ENCODE assay signal across 37 cellular contexts in the genomic region with DNA sequence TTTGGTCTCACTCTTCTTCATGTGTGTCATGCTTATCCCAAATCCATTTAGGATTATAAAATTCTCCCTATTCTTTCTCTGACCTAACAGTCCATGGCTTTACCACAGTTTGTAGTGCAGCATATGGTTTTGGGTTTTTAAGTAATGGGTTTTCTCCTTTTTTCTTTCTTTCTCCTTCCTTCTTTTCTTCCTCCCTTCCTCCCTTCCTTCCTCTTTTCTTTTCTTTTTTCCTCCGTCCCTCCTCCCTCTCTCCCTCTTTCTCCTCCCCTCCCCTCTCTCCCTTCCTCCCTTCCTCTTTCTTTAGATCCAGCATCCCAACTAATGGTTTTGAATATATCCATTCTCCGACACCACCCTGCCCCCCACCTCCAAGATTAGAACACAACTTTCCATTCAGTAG.
"Had no signal": no experiment of that assay in that cellular context is flagged by ENCODE, and none has a peak within 500 bp of the region (broad histone marks: within the 10 kb centered on the region; RNA-seq: fewer than 3 reads in every experiment).

No MANE protein-coding gene starts in this region.

- H3K27ac Mint-ChIP-seq: activated CD4-positive, alpha-beta memory T cell treated with anti-CD3 and anti-CD28 coated beads, Interleukin-2, amount 10 ng/mL, durations not matched to agents 7 days and 5 days; activated CD4-positive, alpha-beta T cell treated with anti-CD3 and anti-CD28 coated beads for 36 hours; activated CD4-positive, alpha-beta T cell treated with anti-CD3 and anti-CD28 coated beads, Interleukin-2, amount 10 ng/mL, durations not matched to agents 7 days and 5 days; activated CD8-positive, alpha-beta memory T cell treated with anti-CD3 and anti-CD28 coated beads, Interleukin-2, amount 10 ng/mL, durations not matched to agents 7 days and 5 days; activated CD8-positive, alpha-beta T cell treated with anti-CD3 and anti-CD28 coated beads, Interleukin-2, amount 10 ng/mL, durations not matched to agents 7 days and 5 days; activated naive CD4-positive, alpha-beta T cell treated with anti-CD3 and anti-CD28 coated beads for 36 hours; activated naive CD8-positive, alpha-beta T cell treated with anti-CD3 and anti-CD28 coated beads for 36 hours; activated T-cell treated with anti-CD3 and anti-CD28 coated beads, Interleukin-2, amount 50 U/mL, for 72 hours; activated T-helper 1 cell treated with anti-CD3 and anti-CD28 coated beads, Interleukin-12 subunit alpha, Interleukin-12 subunit beta, Interleukin-2, Interleukin-4 antibody, amounts not matched to agents 30 ng/mL and 10 ng/mL and 1 ng/mL, durations not matched to agents 14 hours and 24 hours and 36 hours; activated T-helper 17 cell treated with anti-CD3 and anti-CD28 coated beads, Interleukin-2, amount 50 U/mL, for 72 hours; T-helper 1 cell treated with Interleukin-12 subunit alpha and Interleukin-12 subunit beta and Interleukin-4 antibody, amounts not matched to agents 30 μg/mL and 1 μg/mL, for 36 hours; T-helper 2 cell treated with Interferon-gamma antibody and Interleukin-4, amounts not matched to agents 5 μg/mL and 100 μg/mL, for 36 hours had no signal

- H3K4me1 ChIP-seq: breast epithelium had no signal

- H3K27me3 Mint-ChIP-seq: activated CD4-positive, alpha-beta memory T cell treated with anti-CD3 and anti-CD28 coated beads, Interleukin-2, amount 10 ng/mL, durations not matched to agents 7 days and 5 days; activated CD4-positive, alpha-beta T cell treated with anti-CD3 and anti-CD28 coated beads for 36 hours; activated CD4-positive, alpha-beta T cell treated with anti-CD3 and anti-CD28 coated beads, Interleukin-2, amount 10 ng/mL, durations not matched to agents 7 days and 5 days; activated CD8-positive, alpha-beta memory T cell treated with anti-CD3 and anti-CD28 coated beads, Interleukin-2, amount 10 ng/mL, durations not matched to agents 7 days and 5 days; activated naive CD8-positive, alpha-beta T cell treated with anti-CD3 and anti-CD28 coated beads for 36 hours; activated T-helper 17 cell treated with anti-CD3 and anti-CD28 coated beads, Interleukin-2, amount 50 U/mL, for 72 hours had no signal

- H3K9me3 ChIP-seq: adrenal gland, body of pancreas, breast epithelium had no signal

- H3K9me3 Mint-ChIP-seq: activated CD4-positive, alpha-beta memory T cell treated with anti-CD3 and anti-CD28 coated beads, Interleukin-2, amount 10 ng/mL, durations not matched to agents 7 days and 5 days; activated CD4-positive, alpha-beta T cell treated with anti-CD3 and anti-CD28 coated beads, Interleukin-2, amount 10 ng/mL, durations not matched to agents 7 days and 5 days; activated naive CD4-positive, alpha-beta T cell treated with anti-CD3 and anti-CD28 coated beads for 36 hours; activated naive CD4-positive, alpha-beta T cell treated with anti-CD3 and anti-CD28 coated beads, Interleukin-2, amount 50 U/mL, for 72 hours; activated naive CD8-positive, alpha-beta T cell treated with anti-CD3 and anti-CD28 coated beads for 36 hours; activated T-cell treated with anti-CD3 and anti-CD28 coated beads, Interleukin-2, amount 50 U/mL, for 4 hours; activated T-cell treated with anti-CD3 and anti-CD28 coated beads, Interleukin-2, amount 50 U/mL, for 72 hours; activated T-helper 1 cell treated with anti-CD3 and anti-CD28 coated beads, Interleukin-12 subunit alpha, Interleukin-12 subunit beta, Interleukin-2, Interleukin-4 antibody, amounts not matched to agents 30 ng/mL and 10 ng/mL and 1 ng/mL, durations not matched to agents 14 hours and 24 hours and 36 hours; activated T-helper 17 cell treated with anti-CD3 and anti-CD28 coated beads, Interleukin-2, amount 50 U/mL, for 72 hours; T-helper 1 cell treated with Interleukin-12 subunit alpha and Interleukin-12 subunit beta and Interleukin-4 antibody, amounts not matched to agents 30 μg/mL and 1 μg/mL, for 36 hours; T-helper 2 cell treated with Interferon-gamma antibody and Interleukin-4, amounts not matched to agents 5 μg/mL and 100 μg/mL, for 36 hours had no signal

- H3K27ac ChIP-seq: adrenal gland, body of pancreas, brain microvascular endothelial cell, breast epithelium, VCaP had no signal

- H3K36me3 ChIP-seq: adrenal gland, brain microvascular endothelial cell, breast epithelium had no signal

- H3K4me3 ChIP-seq: adrenal gland, body of pancreas, breast epithelium had no signal

- ATAC-seq: activated CD4-positive, alpha-beta T cell treated with anti-CD3 and anti-CD28 coated beads for 36 hours; activated CD4-positive, CD25-positive, alpha-beta regulatory T cell treated with anti-CD3 and anti-CD28 coated beads, Interleukin-2, amount 50 U/mL, for 24 hours; activated CD8-positive, alpha-beta memory T cell treated with anti-CD3 and anti-CD28 coated beads, Interleukin-2, amount 10 ng/mL, durations not matched to agents 7 days and 5 days; activated CD8-positive, alpha-beta T cell treated with anti-CD3 and anti-CD28 coated beads, Interleukin-2, amount 10 ng/mL, durations not matched to agents 7 days and 5 days; activated naive CD4-positive, alpha-beta T cell treated with anti-CD3 and anti-CD28 coated beads, Interleukin-2, amount 50 U/mL, for 72 hours; activated T-cell treated with anti-CD3 and anti-CD28 coated beads, Interleukin-2, amount 50 U/mL, for 4 hours; activated T-cell treated with anti-CD3 and anti-CD28 coated beads, Interleukin-2, amount 50 U/mL, for 72 hours; activated T-helper 17 cell treated with anti-CD3 and anti-CD28 coated beads, Interleukin-2, amount 50 U/mL, for 72 hours; body of pancreas had no signal

- H3K4me3 Mint-ChIP-seq: activated CD4-positive, alpha-beta memory T cell treated with anti-CD3 and anti-CD28 coated beads, Interleukin-2, amount 10 ng/mL, durations not matched to agents 7 days and 5 days; activated CD4-positive, alpha-beta T cell treated with anti-CD3 and anti-CD28 coated beads for 36 hours; activated CD4-positive, alpha-beta T cell treated with anti-CD3 and anti-CD28 coated beads, Interleukin-2, amount 10 ng/mL, durations not matched to agents 7 days and 5 days; activated CD8-positive, alpha-beta memory T cell treated with anti-CD3 and anti-CD28 coated beads, Interleukin-2, amount 10 ng/mL, durations not matched to agents 7 days and 5 days; activated CD8-positive, alpha-beta T cell treated with anti-CD3 and anti-CD28 coated beads, Interleukin-2, amount 10 ng/mL, durations not matched to agents 7 days and 5 days; activated naive CD4-positive, alpha-beta T cell treated with anti-CD3 and anti-CD28 coated beads for 36 hours; activated naive CD8-positive, alpha-beta T cell treated with anti-CD3 and anti-CD28 coated beads for 36 hours; activated T-cell treated with anti-CD3 and anti-CD28 coated beads, Interleukin-2, amount 50 U/mL, for 4 hours; activated T-cell treated with anti-CD3 and anti-CD28 coated beads, Interleukin-2, amount 50 U/mL, for 72 hours; activated T-helper 1 cell treated with anti-CD3 and anti-CD28 coated beads, Interleukin-12 subunit alpha, Interleukin-12 subunit beta, Interleukin-2, Interleukin-4 antibody, amounts not matched to agents 30 ng/mL and 10 ng/mL and 1 ng/mL, durations not matched to agents 14 hours and 24 hours and 36 hours; activated T-helper 17 cell treated with anti-CD3 and anti-CD28 coated beads, Interleukin-2, amount 50 U/mL, for 72 hours; T-helper 1 cell treated with Interleukin-12 subunit alpha and Interleukin-12 subunit beta and Interleukin-4 antibody, amounts not matched to agents 30 μg/mL and 1 μg/mL, for 36 hours; T-helper 2 cell treated with Interferon-gamma antibody and Interleukin-4, amounts not matched to agents 5 μg/mL and 100 μg/mL, for 36 hours had no signal

- DNase-seq: activated CD4-positive, alpha-beta memory T cell treated with anti-CD3 and anti-CD28 coated beads, Interleukin-2, amount 10 ng/mL, durations not matched to agents 7 days and 5 days; activated CD4-positive, alpha-beta T cell treated with anti-CD3 and anti-CD28 coated beads for 1 hour; activated CD4-positive, alpha-beta T cell treated with anti-CD3 and anti-CD28 coated beads for 36 hours; activated CD4-positive, alpha-beta T cell treated with anti-CD3 and anti-CD28 coated beads for 48 hours; activated CD4-positive, alpha-beta T cell treated with anti-CD3 and anti-CD28 coated beads, Interleukin-2, amount 10 ng/mL, durations not matched to agents 7 days and 5 days; activated CD4-positive, alpha-beta T cell treated with anti-CD3 and anti-CD28 coated beads, Interleukin-2, amount 50 U/mL, for 48 hours; activated CD4-positive, CD25-positive, alpha-beta regulatory T cell; activated CD8-positive, alpha-beta memory T cell treated with anti-CD3 and anti-CD28 coated beads for 24 hours; activated CD8-positive, alpha-beta memory T cell treated with anti-CD3 and anti-CD28 coated beads, Interleukin-2, amount 10 ng/mL, durations not matched to agents 7 days and 5 days; activated CD8-positive, alpha-beta memory T cell treated with anti-CD3 and anti-CD28 coated beads, Interleukin-2, amount 50 U/mL, for 48 hours; activated CD8-positive, alpha-beta T cell treated with anti-CD3 and anti-CD28 coated beads, Interleukin-2, amount 10 ng/mL, durations not matched to agents 7 days and 5 days; activated effector memory CD4-positive, alpha-beta T cell treated with anti-CD3 and anti-CD28 coated beads, Interleukin-2, amount 50 U/mL, for 16 hours; activated gamma-delta T cell treated with Interleukin-2 at 50 U/mL for 16 hours; activated naive CD4-positive, alpha-beta T cell; activated naive CD4-positive, alpha-beta T cell treated with anti-CD3 and anti-CD28 coated beads for 36 hours; activated naive CD4-positive, alpha-beta T cell treated with anti-CD3 and anti-CD28 coated beads, Interleukin-2, amount 50 U/mL, for 16 hours; activated naive CD8-positive, alpha-beta T cell treated with anti-CD3 and anti-CD28 coated beads for 36 hours; activated T-cell treated with anti-CD3 and anti-CD28 coated beads, Interleukin-2, amount 50 U/mL, for 1 hour; activated T-cell treated with anti-CD3 and anti-CD28 coated beads, Interleukin-2, amount 50 U/mL, for 4 hours; activated T-cell treated with anti-CD3 and anti-CD28 coated beads, Interleukin-2, amount 50 U/mL, for 72 hours; adrenal gland; amniotic stem cell; aorta; body of pancreas; brain microvascular endothelial cell; central memory CD4-positive, alpha-beta T cell; T-helper 1 cell; T-helper 2 cell; T-helper 9 cell had no signal
